ENCODE assay signal across 15 cellular contexts in genomic region chr6:24313477-24314141, GRCh38. TPM values are rescaled to one million over a fixed set of nuclear protein-coding genes. Genes with fewer than 3 reads are reported as not detected.
DNase-seq lines count a peak whose midpoint lies in the region; ATAC-seq and TF ChIP-seq lines count a peak whose summit lies in the region.
"Had no signal": no experiment of that assay in that cellular context is flagged by ENCODE, and none has a peak within 500 bp of the region (broad histone marks: within the 10 kb centered on the region; RNA-seq: fewer than 3 reads in every experiment).

No MANE protein-coding gene starts in this region.

- H3K79me2 ChIP-seq in hepatocyte: no peaks in the 10 kb centered on the region

- DNase-seq in H4 (ENCODE audit: low spot score) (peak; percentile 35), SK-N-MC (ENCODE audit: low read depth, low spot score) (no peak), hepatocyte (ENCODE audit: low spot score) (peak; percentile 36), progenitor cell of endocrine pancreas (ENCODE audit: low spot score, unreplicated experiment) (no peak), foreskin melanocyte (no peak), OCI-M2 (lab: John Stamatoyannopoulos, UW; ENCODE audit: unreplicated experiment) (no peak)
- DNase-seq in activated naive CD4-positive, alpha-beta T cell treated with Interleukin-2 at 50 U/mL for 16 hours: no peak
- DNase-seq: anterior cingulate cortex, KBM-7, natural killer cell, NCI-H510A, T-helper 1 cell had no signal

- H3K4me3 Mint-ChIP-seq in progenitor cell of endocrine pancreas (ENCODE audit: low read depth): peak overlapping the region; percentile 20
- H3K4me3 Mint-ChIP-seq: natural killer cell had no signal

- H3K36me3 Mint-ChIP-seq in progenitor cell of endocrine pancreas (ENCODE audit: insufficient read depth): peaks cover 21% of the 10 kb centered on the region
- H3K36me3 Mint-ChIP-seq: natural killer cell had no signal

- H3K4me3 ChIP-seq in SK-N-MC (no peak overlapping the region), hepatocyte (no peak overlapping the region)
- H3K4me3 ChIP-seq: gastroesophageal sphincter, tibial nerve had no signal

- TF ChIP-seq CTCF in hepatocyte (IDR thresholded peaks at IDR 0.05; ENCODE audit: poor library complexity) (no peak), progenitor cell of endocrine pancreas (IDR thresholded peaks at IDR 0.05; ENCODE audit: unreplicated experiment) (no peak)

- H3K9ac ChIP-seq in SK-N-MC (ENCODE audit: insufficient read length): no peak overlapping the region

- H3K27me3 Mint-ChIP-seq in progenitor cell of endocrine pancreas: no peaks in the 10 kb centered on the region

- H3K9me3 ChIP-seq in SK-N-MC (ENCODE audit: low read depth, low read length): peaks cover 5% of the 10 kb centered on the region; the same call in 1 of the 2 replicates
- no peaks in the 10 kb centered on the region for H3K9me3 ChIP-seq in hepatocyte (ENCODE audit: low read depth)
- H3K9me3 ChIP-seq: gastroesophageal sphincter had no signal

- H3K4me1 ChIP-seq in hepatocyte (ENCODE audit: insufficient read depth): no peaks in the 10 kb centered on the region
- H3K4me1 ChIP-seq: gastroesophageal sphincter, tibial nerve had no signal

- H3K9me3 Mint-ChIP-seq in progenitor cell of endocrine pancreas (ENCODE audit: low read depth): peaks cover 23% of the 10 kb centered on the region

- 24% methylated on average over 6 of the region's 6 CpGs for WGBS in hepatocyte (ENCODE audit: low lambda C conversion rate, missing lambda C conversion rate)

- H3K9me2 ChIP-seq in hepatocyte (replicated peaks; ENCODE audit: insufficient read depth): no peaks in the 10 kb centered on the region

- no peak overlapping the region for H2AFZ ChIP-seq in hepatocyte

- peak overlapping the region; percentile 54 for H3K4me2 ChIP-seq in hepatocyte

- no peak for ATAC-seq in GM21576 (IDR thresholded peaks at IDR 0.05; ENCODE audit: unreplicated experiment)
- ATAC-seq: gastroesophageal sphincter, natural killer cell had no signal

- H3K27me3 ChIP-seq in hepatocyte: no peaks in the 10 kb centered on the region
- H3K27me3 ChIP-seq: tibial nerve had no signal

- H3K4me1 Mint-ChIP-seq in progenitor cell of endocrine pancreas (ENCODE audit: low read depth): peaks cover 21% of the 10 kb centered on the region
- H3K4me1 Mint-ChIP-seq: natural killer cell had no signal

- H4K20me1 ChIP-seq in hepatocyte (ENCODE audit: insufficient read depth, poor library complexity, severe bottlenecking): no peaks in the 10 kb centered on the region

- peak overlapping the region; percentile 93 for H3K27ac Mint-ChIP-seq in progenitor cell of endocrine pancreas
- H3K27ac Mint-ChIP-seq: natural killer cell had no signal

- H3K36me3 ChIP-seq in SK-N-MC (ENCODE audit: insufficient read depth, low read length) (no peaks in the 10 kb centered on the region), hepatocyte (replicated peaks; ENCODE audit: insufficient read depth, low read depth) (no peaks in the 10 kb centered on the region)
- H3K36me3 ChIP-seq: gastroesophageal sphincter, tibial nerve had no signal

- H3K27ac ChIP-seq in SK-N-MC (peak overlapping the region; percentile 16; the same call in 1 of the 2 replicates), hepatocyte (peak overlapping the region; percentile 24)
- H3K27ac ChIP-seq: gastroesophageal sphincter, tibial nerve had no signal

RNA-seq across cellular contexts. Expression of gene DCDC2, which starts 44.2 kb away (rescaled TPM):
- total RNA-seq in H4 (2014; rRNA removed; shearing (Covaris generic)): 0.02 TPM in 1 of 2 replicates, not detected in the other
- 4.7 and 5.0 TPM in 2 replicates for total RNA-seq in hepatocyte
- polyA plus RNA-seq in hepatocyte: 2.7 and 3.8 TPM in 2 replicates
- total RNA-seq in progenitor cell of endocrine pancreas: 22.2 and 28.2 TPM in 2 replicates
- total RNA-seq: natural killer cell, tibial nerve had no signal

Comparison
In these comparisons a context has a peak if more than half of its experiments do, and no peak if none do; other contexts are left out.
1. DNase-seq: peak in H4 (single experiment) and hepatocyte (single experiment); none in SK-N-MC (single experiment), progenitor cell of endocrine pancreas (single experiment), activated naive CD4-positive, alpha-beta T cell treated with Interleukin-2 at 50 U/mL for 16 hours (single experiment), foreskin melanocyte (single experiment) and OCI-M2 (single experiment).